In genomic region chr11:129618046-129618569, GRCh38 we compare ENCODE assay signal across 30 cellular contexts.
"Had no signal": no experiment of that assay in that cellular context is flagged by ENCODE, and none has a peak within 500 bp of the region (broad histone marks: within the 10 kb centered on the region; RNA-seq: fewer than 3 reads in every experiment).

No MANE protein-coding gene starts in this region.

- H2AFZ ChIP-seq: parathyroid adenoma had no signal

- ATAC-seq: left colon; mucosa of descending colon; naive thymus-derived CD8-positive, alpha-beta T cell; psoas muscle; right lobe of liver; stimulated activated naive B cell treated with anti-CD40 and anti-IgM and Interleukin-4, amounts not matched to agents 10 μg/mL and 1 μg/mL and 100 μg/mL, for 72 hours; stimulated activated naive CD8-positive, alpha-beta T cell treated with anti-CD3 and anti-CD28 coated beads, Interleukin-15, Interleukin-2, amounts not matched to agents 100 U/mL and 50 U/mL, for 24 hours had no signal

- H3K4me1 ChIP-seq: left ventricle myocardium inferior, parathyroid adenoma, psoas muscle, right atrium auricular region, right lobe of liver, stomach, tibial artery, uterus had no signal

- H3K27ac ChIP-seq: left ventricle myocardium inferior, neutrophil, parathyroid adenoma, psoas muscle, right atrium auricular region, right lobe of liver, stomach, thoracic aorta, tibial artery, uterus had no signal

- H3K4me3 Mint-ChIP-seq: immature natural killer cell; naive thymus-derived CD8-positive, alpha-beta T cell; nephron; neural crest cell; stimulated activated naive B cell treated with anti-CD40 and anti-IgM and Interleukin-4, amounts not matched to agents 10 μg/mL and 1 μg/mL and 100 μg/mL, for 72 hours; type B pancreatic cell had no signal

- H3K79me2 ChIP-seq: parathyroid adenoma had no signal

- H3K27me3 ChIP-seq: right atrium auricular region, right lobe of liver, tibial artery, uterus had no signal

- FAIRE-seq: islet of Langerhans, kidney had no signal

- H3K27ac Mint-ChIP-seq: immature natural killer cell; nephron; stimulated activated naive B cell treated with anti-CD40 and anti-IgM and Interleukin-4, amounts not matched to agents 10 μg/mL and 1 μg/mL and 100 μg/mL, for 72 hours; type B pancreatic cell had no signal

- H3K9me3 Mint-ChIP-seq: nephron, neural crest cell, type B pancreatic cell had no signal

- H3K36me3 Mint-ChIP-seq: immature natural killer cell; stimulated activated naive B cell treated with anti-CD40 and anti-IgM and Interleukin-4, amounts not matched to agents 10 μg/mL and 1 μg/mL and 100 μg/mL, for 72 hours; type B pancreatic cell had no signal

- H3K4me1 Mint-ChIP-seq: immature natural killer cell; naive thymus-derived CD8-positive, alpha-beta T cell; nephron; neural crest cell; stimulated activated naive B cell treated with anti-CD40 and anti-IgM and Interleukin-4, amounts not matched to agents 10 μg/mL and 1 μg/mL and 100 μg/mL, for 72 hours had no signal

- H3K4me3 ChIP-seq: left ventricle myocardium inferior, lung, mucosa of descending colon, psoas muscle, right atrium auricular region, right lobe of liver, skin epidermis, stomach, thoracic aorta, tibial artery, uterus had no signal

- H3K36me3 ChIP-seq: left ventricle myocardium inferior, neutrophil, right atrium auricular region, right lobe of liver, stomach, thoracic aorta, tibial artery, uterus had no signal

- DNase-seq: hypothalamus; immature natural killer cell; kidney; left colon; left ventricle myocardium inferior; midbrain; mucosa of descending colon; naive thymus-derived CD8-positive, alpha-beta T cell; occipital lobe; psoas muscle; right lobe of liver; stimulated activated CD4-positive, alpha-beta T cell treated with anti-CD3 and anti-CD28 coated beads, Interleukin-12 subunit alpha, Interleukin-12 subunit beta, amount 100 ng/mL, for 4 hours; stimulated activated CD4-positive, alpha-beta T cell treated with anti-CD3 and anti-CD28 coated beads, Interleukin-15, amount 100 ng/mL, for 24 hours; stimulated activated CD4-positive, alpha-beta T cell treated with anti-CD3 and anti-CD28 coated beads, Interleukin-2, amount 100 ng/mL, for 24 hours; stimulated activated CD4-positive, alpha-beta T cell treated with anti-CD3 and anti-CD28 coated beads, Interleukin-4, amount 100 ng/mL, for 1 hour; stimulated activated naive B cell treated with anti-CD40 and anti-IgM and Interleukin-4, amounts not matched to agents 10 μg/mL and 1 μg/mL and 100 μg/mL, for 72 hours; stimulated activated naive CD8-positive, alpha-beta T cell treated with anti-CD3 and anti-CD28 coated beads, Interleukin-15, Interleukin-2, amounts not matched to agents 100 U/mL and 50 U/mL, for 24 hours; stomach; tibial artery; uterus had no signal

- H3K9me3 ChIP-seq: left ventricle myocardium inferior, mucosa of descending colon, neutrophil, psoas muscle, right atrium auricular region, right lobe of liver, stomach, thoracic aorta, tibial artery, uterus had no signal

- H3K9ac ChIP-seq: parathyroid adenoma had no signal
